18 cellular contexts compared by ENCODE assay signal in genomic region chr1:245129321-245129720, GRCh38. TPM values are rescaled to one million over a fixed set of nuclear protein-coding genes. Genes with fewer than 3 reads are reported as not detected.
A peak's percentile ranks its signal among the peaks of the same experiment; 100 is the strongest.
DNase-seq lines count a peak whose midpoint lies in the region; ATAC-seq, FAIRE-seq and TF ChIP-seq lines count a peak whose summit lies in the region.
"Had no signal": no experiment of that assay in that cellular context is flagged by ENCODE, and none has a peak within 500 bp of the region (broad histone marks: within the 10 kb centered on the region; RNA-seq: fewer than 3 reads in every experiment).

No MANE protein-coding gene starts in this region.

- H3K4ac ChIP-seq in trophoblast cell (ENCODE audit: low read depth, low read length): no peak overlapping the region

- TF ChIP-seq CTCF in astrocyte (IDR thresholded peaks at IDR 0.05; ENCODE audit: insufficient read depth, low read depth, low read length): no peak
- TF ChIP-seq CTCF in gastroesophageal sphincter (IDR thresholded peaks at IDR 0.05): no peak
- TF ChIP-seq CTCF in right atrium auricular region (IDR thresholded peaks at IDR 0.05): no peak

- no peaks in the 10 kb centered on the region for H3K79me2 ChIP-seq in astrocyte (ENCODE audit: insufficient read depth, low read length)
- H3K79me2 ChIP-seq in trophoblast cell (ENCODE audit: control insufficient read depth, insufficient read depth, low read length, poor library complexity): no peaks in the 10 kb centered on the region

- no peak overlapping the region for H2AK5ac ChIP-seq in trophoblast cell (ENCODE audit: low read length)

- H3K18ac ChIP-seq in trophoblast cell (ENCODE audit: low read length): no peak overlapping the region

- no peak overlapping the region for H3K14ac ChIP-seq in trophoblast cell (ENCODE audit: low read length)

- H4K20me1 ChIP-seq in astrocyte (ENCODE audit: insufficient read depth, low read length): no peaks in the 10 kb centered on the region
- H4K20me1 ChIP-seq: BLaER1 had no signal

- peaks cover 11% of the 10 kb centered on the region for H3K36me3 Mint-ChIP-seq in astrocyte (ENCODE audit: low read depth, unreplicated experiment)

- ATAC-seq in gastroesophageal sphincter: no peak
- ATAC-seq: HepG2 had no signal

- no peaks in the 10 kb centered on the region for H3K4me1 Mint-ChIP-seq in astrocyte (ENCODE audit: low read depth, unreplicated experiment)

- no peak for FAIRE-seq in astrocyte (lab: Jason Lieb, UNC)
- FAIRE-seq: G401.6, GM12892, GM19239, HepG2, HTR-8/SVneo had no signal

- H2AFZ ChIP-seq in astrocyte (ENCODE audit: low read depth, low read length) (peak overlapping the region; percentile 56), trophoblast cell (ENCODE audit: insufficient read depth, low read length, poor library complexity) (no peak overlapping the region)

- no peak overlapping the region for H3K27ac Mint-ChIP-seq in astrocyte (ENCODE audit: unreplicated experiment)
- H3K27ac Mint-ChIP-seq: H9 had no signal

- peak; percentile 70 for DNase-seq in G401 (ENCODE audit: low spot score)
- DNase-seq in astrocyte (ENCODE audit: low read depth): no peak
- DNase-seq in cerebellum (ENCODE audit: low spot score): peak; percentile 34
- DNase-seq in trophoblast cell: no peak
- DNase-seq in DMS 273 treated with DMSO at 0.1 percent for 48 hours (lab: John Stamatoyannopoulos, UW): no peak
- no peak for DNase-seq in HPDE6-E6E7 (ENCODE audit: extremely low spot score)
- DNase-seq in right atrium auricular region (ENCODE audit: low spot score): no peak
- DNase-seq: 8988T, AML-193, GOT3, H9 had no signal

- H3K9me3 ChIP-seq in astrocyte (ENCODE audit: insufficient read depth, low read depth, low read length) (no peaks in the 10 kb centered on the region), trophoblast cell (ENCODE audit: insufficient read depth, low read depth, low read length) (no peaks in the 10 kb centered on the region), gastroesophageal sphincter (no peaks in the 10 kb centered on the region), right atrium auricular region (no peaks in the 10 kb centered on the region)
- H3K9me3 ChIP-seq: BLaER1 had no signal

- H2BK120ac ChIP-seq in trophoblast cell (ENCODE audit: insufficient read depth, low read length, poor library complexity): no peak overlapping the region

- WGBS in trophoblast cell (ENCODE audit: extremely low coverage, insufficient coverage, insufficient read length): no CpG with 5 or more reads among the region's 8 CpGs
- 31 to 59% methylated on average over 5 to 7 of the region's 8 CpGs for WGBS in gastroesophageal sphincter (ENCODE audit: low coverage in 1 of 2), 2 donors

- no peaks in the 10 kb centered on the region for H3K79me1 ChIP-seq in trophoblast cell (ENCODE audit: low read length)

- H3K9me3 Mint-ChIP-seq in astrocyte (ENCODE audit: unreplicated experiment): no peaks in the 10 kb centered on the region
- H3K9me3 Mint-ChIP-seq: H9 had no signal

- H2BK12ac ChIP-seq in trophoblast cell (ENCODE audit: low read length): no peak overlapping the region

- H4K8ac ChIP-seq in trophoblast cell (ENCODE audit: low read depth, low read length): no peak overlapping the region

- no peak for TF ChIP-seq POLR2A in gastroesophageal sphincter (IDR thresholded peaks at IDR 0.05)

- H3K36me3 ChIP-seq in astrocyte (ENCODE audit: insufficient read depth, low read length) (no peaks in the 10 kb centered on the region), trophoblast cell (ENCODE audit: control insufficient read depth in 1 of 2, insufficient read depth in 2 of 2, low read length in 2 of 2) (no peaks in the 10 kb centered on the region), gastroesophageal sphincter (peaks cover 0 to 4% of the 10 kb centered on the region in 2 donors), right atrium auricular region (no peaks in the 10 kb centered on the region)

- peaks cover 6% of the 10 kb centered on the region for H3K27me3 Mint-ChIP-seq in astrocyte (ENCODE audit: low read depth, unreplicated experiment)

- no peak for TF ChIP-seq EP300 in gastroesophageal sphincter (IDR thresholded peaks at IDR 0.05)

- H3K23ac ChIP-seq in trophoblast cell (ENCODE audit: low read length): no peak overlapping the region

- no peak overlapping the region for H4K12ac ChIP-seq in trophoblast cell (ENCODE audit: low read depth, low read length)

- H3K4me1 ChIP-seq in astrocyte (ENCODE audit: insufficient read depth, low read length) (peaks cover 7% of the 10 kb centered on the region), trophoblast cell (ENCODE audit: control insufficient read depth in 1 of 2, insufficient read depth in 2 of 2, low read length in 2 of 2) (no peaks in the 10 kb centered on the region), gastroesophageal sphincter (peaks cover 0 to 6% (median 0%) of the 10 kb centered on the region in 3 donors), right atrium auricular region (peaks cover 0 to 4% of the 10 kb centered on the region in 2 donors)

- H3K27ac ChIP-seq in astrocyte (ENCODE audit: low read depth, low read length): no peak overlapping the region
- H3K27ac ChIP-seq in trophoblast cell (ENCODE audit: low read depth, low read length): no peak overlapping the region
- H3K27ac ChIP-seq in gastroesophageal sphincter: no peak overlapping the region
- H3K27ac ChIP-seq in right atrium auricular region: no peak overlapping the region
- H3K27ac ChIP-seq: BLaER1 had no signal

- H3K4me2 ChIP-seq in astrocyte (ENCODE audit: low read length) (peak overlapping the region; percentile 71), trophoblast cell (ENCODE audit: low read length) (no peak overlapping the region)
- H3K4me2 ChIP-seq: BLaER1 had no signal

- H4K91ac ChIP-seq in trophoblast cell (ENCODE audit: low read depth, low read length): no peak overlapping the region

- no peak overlapping the region for H3K4me3 Mint-ChIP-seq in astrocyte (ENCODE audit: unreplicated experiment)
- H3K4me3 Mint-ChIP-seq: H9 had no signal

- H2BK5ac ChIP-seq in trophoblast cell (ENCODE audit: low read depth, low read length, poor library complexity): no peak overlapping the region

- H3K9ac ChIP-seq in astrocyte (ENCODE audit: low read length) (peak overlapping the region; percentile 31), trophoblast cell (ENCODE audit: low read length) (peak overlapping the region; percentile 36)
- H3K9ac ChIP-seq: BLaER1 had no signal

- in situ Hi-C loops in G401 (cut with HindIII; ENCODE audit: low sequenced_read_pairs): no loop called here

- H3K27me3 ChIP-seq in astrocyte (ENCODE audit: insufficient read depth, low read length): no peaks in the 10 kb centered on the region
- H3K27me3 ChIP-seq in trophoblast cell (ENCODE audit: insufficient read depth, low read length): no peaks in the 10 kb centered on the region
- H3K27me3 ChIP-seq in gastroesophageal sphincter: peaks cover 59% of the 10 kb centered on the region
- no peaks in the 10 kb centered on the region for H3K27me3 ChIP-seq in right atrium auricular region
- H3K27me3 ChIP-seq: BLaER1 had no signal

- H3K4me3 ChIP-seq in astrocyte (ENCODE audit: insufficient read depth, low read depth, low read length): no peak overlapping the region
- no peak overlapping the region for H3K4me3 ChIP-seq in trophoblast cell (ENCODE audit: low read depth, low read length)
- H3K4me3 ChIP-seq in gastroesophageal sphincter: no peak overlapping the region
- H3K4me3 ChIP-seq in right atrium auricular region: no peak overlapping the region
- H3K4me3 ChIP-seq: BLaER1 had no signal

RNA-seq across cellular contexts. Expression of gene KIF26B, which starts 25.5 kb away (rescaled TPM):
- total RNA-seq in G401 (2014; rRNA removed; shearing (Covaris generic)): 9.8 and 10.5 TPM in 2 replicates
- 6.8 and 11.4 TPM in 2 replicates for total RNA-seq in astrocyte
- total RNA-seq in cerebellum: 22.0 TPM
- polyA plus RNA-seq in trophoblast cell (2013): 17.8 and 18.1 TPM in 2 replicates
- 1 to 10 TPM in 2 of 4 donors, under 1 TPM in 2; 0.62 to 1.9 (median 0.97) TPM for total RNA-seq in gastroesophageal sphincter
- 1 to 10 TPM in 1 of 2 donors, under 1 TPM in 1; 0.83 to 1.3 TPM for total RNA-seq in right atrium auricular region

Comparison
In these comparisons a context has a peak if more than half of its experiments do, and no peak if none do; other contexts are left out.
1. DNase-seq: peak in G401 (single experiment) and cerebellum (single experiment); none in astrocyte (single experiment), trophoblast cell (0 of 2), DMS 273 treated with DMSO at 0.1 percent for 48 hours (single experiment), HPDE6-E6E7 (single experiment) and right atrium auricular region (single experiment).